ENCODE assay signal across 8 cellular contexts in the genomic region with DNA sequence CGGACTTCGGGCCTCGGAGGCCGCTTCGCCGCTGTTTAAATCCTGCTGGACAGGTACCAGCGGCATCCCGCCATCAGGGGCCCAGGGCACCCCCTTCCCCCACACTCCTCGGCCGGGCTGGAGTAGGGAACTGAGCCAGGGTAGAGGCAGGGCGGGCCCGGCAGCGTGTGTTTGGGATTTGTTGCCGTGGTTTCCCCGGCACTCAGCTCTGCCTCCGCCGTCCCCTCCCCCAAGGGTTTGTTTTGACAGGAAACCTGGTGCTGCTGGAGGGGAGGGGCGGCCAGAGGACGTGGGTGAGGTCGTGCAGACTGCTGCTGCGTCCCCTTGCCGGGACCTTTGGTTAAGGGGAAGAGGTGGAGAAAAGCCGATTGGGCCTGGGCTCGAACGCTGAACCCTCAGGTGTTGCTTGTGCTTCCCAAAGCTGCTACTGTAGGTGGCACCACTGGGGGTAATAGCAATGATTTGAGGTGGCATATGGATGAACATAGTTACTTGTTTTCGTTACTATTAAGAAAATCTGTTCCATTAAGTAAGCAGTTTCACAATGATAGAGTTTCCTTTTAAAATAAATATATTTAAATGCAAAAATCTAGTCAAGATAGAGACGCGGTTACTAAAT. TPM values are rescaled to one million over a fixed set of nuclear protein-coding genes. Genes with fewer than 3 reads are reported as not detected.
DNase-seq lines count a peak whose midpoint lies in the region; ATAC-seq and TF ChIP-seq lines count a peak whose summit lies in the region.

No MANE protein-coding gene starts in this region.

- peak; percentile 35 for ATAC-seq in GM21717 (IDR thresholded peaks at IDR 0.05; ENCODE audit: unreplicated experiment)
- ATAC-seq in activated CD4-positive, CD25-positive, alpha-beta regulatory T cell treated with anti-CD3 and anti-CD28 coated beads, Interleukin-2, amount 50 U/mL, for 24 hours, result peak; percentile 37 to 39
- no peak for ATAC-seq in HG03135 (IDR thresholded peaks at IDR 0.05; ENCODE audit: unreplicated experiment)

- peak; percentile 89 for DNase-seq in CD14-positive monocyte (ENCODE audit: low spot score)
- peak; percentile 81 for DNase-seq in NCI-H2029 (lab: John Stamatoyannopoulos, UW)
- DNase-seq in caudate nucleus (lab: John Stamatoyannopoulos, UW), result peak in 57 of 61 donors; percentile 12 to 75 (median 49)
- DNase-seq in islet precursor cell, result peak; percentile 96
- DNase-seq in stimulated activated CD4-positive, alpha-beta T cell treated with anti-CD3 and anti-CD28 coated beads, Interleukin-12 subunit alpha, Interleukin-12 subunit beta, amount 100 ng/mL, for 4 hours, result peak; percentile 60

- peaks cover 52% of the 10 kb centered on the region for H3K4me1 Mint-ChIP-seq in CD14-positive monocyte

- TF ChIP-seq CTCF in CD14-positive monocyte (IDR thresholded peaks at IDR 0.05), result no peak

- peaks cover 9 to 19% of the 10 kb centered on the region in 2 donors for H3K36me3 Mint-ChIP-seq in CD14-positive monocyte

- H3K27me3 Mint-ChIP-seq in CD14-positive monocyte (ENCODE audit: low read depth in 3 of 3), result no peaks in the 10 kb centered on the region

- peak overlapping the region; percentile 98 to 100 (median 99) for H3K27ac Mint-ChIP-seq in CD14-positive monocyte

- no peaks in the 10 kb centered on the region for H3K9me3 Mint-ChIP-seq in CD14-positive monocyte

- intact Hi-C loops in CD14-positive monocyte (cut with micrococcal nuclease), result loop anchor here (5.0 kb wide), 4 partner anchors 34 to 76 kb away; partner anchors contain the start of genes CKAP4 (in 2 of the 2) and POLR3B (in 2 of the 2)

- H3K4me3 Mint-ChIP-seq in CD14-positive monocyte, result peak overlapping the region; percentile 86 to 92

- H3K27ac ChIP-seq in caudate nucleus (ENCODE audit: low read depth, low read length), result peak overlapping the region; percentile 99

RNA-seq across cellular contexts. Expression of gene TCP11L2, which starts 0.8 kb away (rescaled TPM):
- polyA plus RNA-seq in CD14-positive monocyte, result 10 to 100 TPM; 23.5 to 37.3 TPM

RNA-seq across cellular contexts. Expression of gene POLR3B, which starts 54.2 kb away (rescaled TPM):
- polyA plus RNA-seq in CD14-positive monocyte, result 1 to 10 TPM; 2.0 to 2.6 TPM

RNA-seq across cellular contexts. Expression of gene CKAP4, which starts 55.5 kb away (rescaled TPM):
- 10 to 100 TPM; 46.9 to 59.4 TPM for polyA plus RNA-seq in CD14-positive monocyte
